Comparison of ENCODE assay signal across 1 cellular context in the genomic region with DNA sequence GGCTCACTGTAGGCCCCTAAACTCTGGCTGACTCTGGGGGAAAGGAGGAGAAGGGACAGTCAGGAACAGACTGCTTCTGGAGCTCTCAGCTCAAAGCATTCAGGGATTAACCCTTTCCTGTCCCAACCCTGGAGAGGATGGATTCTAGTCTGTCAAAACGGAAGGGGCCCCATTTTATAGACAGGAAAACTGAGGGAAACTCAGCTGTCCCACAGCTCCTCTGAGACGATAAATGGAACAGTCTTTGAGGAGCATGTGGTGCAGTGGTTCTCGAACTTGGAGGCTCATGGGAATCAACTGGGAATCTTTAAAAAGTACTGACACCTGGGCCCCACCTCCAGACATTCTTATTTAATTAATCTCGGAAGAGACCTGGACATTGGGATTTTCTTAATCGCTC.
TF ChIP-seq lines count a peak whose summit lies in the region.

No MANE protein-coding gene starts in this region.

TF ChIP-seq in GM23338, 12 proteins besides CTCF, POLR2A, EP300 and RAD21 (continued from another document):
- TF ChIP-seq, protein P1, sequence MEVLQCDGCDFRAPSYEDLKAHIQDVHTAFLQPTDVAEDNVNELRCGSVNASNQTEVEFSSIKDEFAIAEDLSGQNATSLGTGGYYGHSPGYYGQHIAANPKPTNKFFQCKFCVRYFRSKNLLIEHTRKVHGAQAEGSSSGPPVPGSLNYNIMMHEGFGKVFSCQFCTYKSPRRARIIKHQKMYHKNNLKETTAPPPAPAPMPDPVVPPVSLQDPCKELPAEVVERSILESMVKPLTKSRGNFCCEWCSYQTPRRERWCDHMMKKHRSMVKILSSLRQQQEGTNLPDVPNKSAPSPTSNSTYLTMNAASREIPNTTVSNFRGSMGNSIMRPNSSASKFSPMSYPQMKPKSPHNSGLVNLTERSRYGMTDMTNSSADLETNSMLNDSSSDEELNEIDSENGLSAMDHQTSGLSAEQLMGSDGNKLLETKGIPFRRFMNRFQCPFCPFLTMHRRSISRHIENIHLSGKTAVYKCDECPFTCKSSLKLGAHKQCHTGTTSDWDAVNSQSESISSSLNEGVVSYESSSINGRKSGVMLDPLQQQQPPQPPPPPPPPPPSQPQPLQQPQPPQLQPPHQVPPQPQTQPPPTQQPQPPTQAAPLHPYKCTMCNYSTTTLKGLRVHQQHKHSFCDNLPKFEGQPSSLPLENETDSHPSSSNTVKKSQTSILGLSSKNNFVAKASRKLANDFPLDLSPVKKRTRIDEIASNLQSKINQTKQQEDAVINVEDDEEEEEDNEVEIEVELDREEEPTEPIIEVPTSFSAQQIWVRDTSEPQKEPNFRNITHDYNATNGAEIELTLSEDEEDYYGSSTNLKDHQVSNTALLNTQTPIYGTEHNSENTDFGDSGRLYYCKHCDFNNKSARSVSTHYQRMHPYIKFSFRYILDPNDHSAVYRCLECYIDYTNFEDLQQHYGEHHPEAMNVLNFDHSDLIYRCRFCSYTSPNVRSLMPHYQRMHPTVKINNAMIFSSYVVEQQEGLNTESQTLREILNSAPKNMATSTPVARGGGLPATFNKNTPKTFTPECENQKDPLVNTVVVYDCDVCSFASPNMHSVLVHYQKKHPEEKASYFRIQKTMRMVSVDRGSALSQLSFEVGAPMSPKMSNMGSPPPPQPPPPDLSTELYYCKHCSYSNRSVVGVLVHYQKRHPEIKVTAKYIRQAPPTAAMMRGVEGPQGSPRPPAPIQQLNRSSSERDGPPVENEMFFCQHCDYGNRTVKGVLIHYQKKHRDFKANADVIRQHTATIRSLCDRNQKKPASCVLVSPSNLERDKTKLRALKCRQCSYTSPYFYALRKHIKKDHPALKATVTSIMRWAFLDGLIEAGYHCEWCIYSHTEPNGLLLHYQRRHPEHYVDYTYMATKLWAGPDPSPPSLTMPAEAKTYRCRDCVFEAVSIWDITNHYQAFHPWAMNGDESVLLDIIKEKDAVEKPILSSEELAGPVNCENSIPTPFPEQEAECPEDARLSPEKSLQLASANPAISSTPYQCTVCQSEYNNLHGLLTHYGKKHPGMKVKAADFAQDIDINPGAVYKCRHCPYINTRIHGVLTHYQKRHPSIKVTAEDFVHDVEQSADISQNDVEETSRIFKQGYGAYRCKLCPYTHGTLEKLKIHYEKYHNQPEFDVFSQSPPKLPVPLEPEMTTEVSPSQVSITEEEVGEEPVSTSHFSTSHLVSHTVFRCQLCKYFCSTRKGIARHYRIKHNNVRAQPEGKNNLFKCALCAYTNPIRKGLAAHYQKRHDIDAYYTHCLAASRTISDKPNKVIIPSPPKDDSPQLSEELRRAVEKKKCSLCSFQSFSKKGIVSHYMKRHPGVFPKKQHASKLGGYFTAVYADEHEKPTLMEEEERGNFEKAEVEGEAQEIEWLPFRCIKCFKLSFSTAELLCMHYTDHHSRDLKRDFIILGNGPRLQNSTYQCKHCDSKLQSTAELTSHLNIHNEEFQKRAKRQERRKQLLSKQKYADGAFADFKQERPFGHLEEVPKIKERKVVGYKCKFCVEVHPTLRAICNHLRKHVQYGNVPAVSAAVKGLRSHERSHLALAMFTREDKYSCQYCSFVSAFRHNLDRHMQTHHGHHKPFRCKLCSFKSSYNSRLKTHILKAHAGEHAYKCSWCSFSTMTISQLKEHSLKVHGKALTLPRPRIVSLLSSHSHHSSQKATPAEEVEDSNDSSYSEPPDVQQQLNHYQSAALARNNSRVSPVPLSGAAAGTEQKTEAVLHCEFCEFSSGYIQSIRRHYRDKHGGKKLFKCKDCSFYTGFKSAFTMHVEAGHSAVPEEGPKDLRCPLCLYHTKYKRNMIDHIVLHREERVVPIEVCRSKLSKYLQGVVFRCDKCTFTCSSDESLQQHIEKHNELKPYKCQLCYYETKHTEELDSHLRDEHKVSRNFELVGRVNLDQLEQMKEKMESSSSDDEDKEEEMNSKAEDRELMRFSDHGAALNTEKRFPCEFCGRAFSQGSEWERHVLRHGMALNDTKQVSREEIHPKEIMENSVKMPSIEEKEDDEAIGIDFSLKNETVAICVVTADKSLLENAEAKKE (CRISPR knock-in tag; IDR thresholded peaks at IDR 0.05): 0 out of 2 replicates have a peak, but pooled peaks have one; percentile 9
- TF ChIP-seq ZNF331 (CRISPR knock-in tag; IDR thresholded peaks at IDR 0.05; ENCODE audit: low read depth): no peak
- no peak for TF ChIP-seq EZH2 (IDR thresholded peaks at IDR 0.05; ENCODE audit: low read depth, unreplicated experiment)
- TF ChIP-seq, protein P2, sequence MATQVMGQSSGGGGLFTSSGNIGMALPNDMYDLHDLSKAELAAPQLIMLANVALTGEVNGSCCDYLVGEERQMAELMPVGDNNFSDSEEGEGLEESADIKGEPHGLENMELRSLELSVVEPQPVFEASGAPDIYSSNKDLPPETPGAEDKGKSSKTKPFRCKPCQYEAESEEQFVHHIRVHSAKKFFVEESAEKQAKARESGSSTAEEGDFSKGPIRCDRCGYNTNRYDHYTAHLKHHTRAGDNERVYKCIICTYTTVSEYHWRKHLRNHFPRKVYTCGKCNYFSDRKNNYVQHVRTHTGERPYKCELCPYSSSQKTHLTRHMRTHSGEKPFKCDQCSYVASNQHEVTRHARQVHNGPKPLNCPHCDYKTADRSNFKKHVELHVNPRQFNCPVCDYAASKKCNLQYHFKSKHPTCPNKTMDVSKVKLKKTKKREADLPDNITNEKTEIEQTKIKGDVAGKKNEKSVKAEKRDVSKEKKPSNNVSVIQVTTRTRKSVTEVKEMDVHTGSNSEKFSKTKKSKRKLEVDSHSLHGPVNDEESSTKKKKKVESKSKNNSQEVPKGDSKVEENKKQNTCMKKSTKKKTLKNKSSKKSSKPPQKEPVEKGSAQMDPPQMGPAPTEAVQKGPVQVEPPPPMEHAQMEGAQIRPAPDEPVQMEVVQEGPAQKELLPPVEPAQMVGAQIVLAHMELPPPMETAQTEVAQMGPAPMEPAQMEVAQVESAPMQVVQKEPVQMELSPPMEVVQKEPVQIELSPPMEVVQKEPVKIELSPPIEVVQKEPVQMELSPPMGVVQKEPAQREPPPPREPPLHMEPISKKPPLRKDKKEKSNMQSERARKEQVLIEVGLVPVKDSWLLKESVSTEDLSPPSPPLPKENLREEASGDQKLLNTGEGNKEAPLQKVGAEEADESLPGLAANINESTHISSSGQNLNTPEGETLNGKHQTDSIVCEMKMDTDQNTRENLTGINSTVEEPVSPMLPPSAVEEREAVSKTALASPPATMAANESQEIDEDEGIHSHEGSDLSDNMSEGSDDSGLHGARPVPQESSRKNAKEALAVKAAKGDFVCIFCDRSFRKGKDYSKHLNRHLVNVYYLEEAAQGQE (IDR thresholded peaks at IDR 0.05; ENCODE audit: unreplicated experiment): no peak
